8 cellular contexts compared by ENCODE assay signal in the genomic region with DNA sequence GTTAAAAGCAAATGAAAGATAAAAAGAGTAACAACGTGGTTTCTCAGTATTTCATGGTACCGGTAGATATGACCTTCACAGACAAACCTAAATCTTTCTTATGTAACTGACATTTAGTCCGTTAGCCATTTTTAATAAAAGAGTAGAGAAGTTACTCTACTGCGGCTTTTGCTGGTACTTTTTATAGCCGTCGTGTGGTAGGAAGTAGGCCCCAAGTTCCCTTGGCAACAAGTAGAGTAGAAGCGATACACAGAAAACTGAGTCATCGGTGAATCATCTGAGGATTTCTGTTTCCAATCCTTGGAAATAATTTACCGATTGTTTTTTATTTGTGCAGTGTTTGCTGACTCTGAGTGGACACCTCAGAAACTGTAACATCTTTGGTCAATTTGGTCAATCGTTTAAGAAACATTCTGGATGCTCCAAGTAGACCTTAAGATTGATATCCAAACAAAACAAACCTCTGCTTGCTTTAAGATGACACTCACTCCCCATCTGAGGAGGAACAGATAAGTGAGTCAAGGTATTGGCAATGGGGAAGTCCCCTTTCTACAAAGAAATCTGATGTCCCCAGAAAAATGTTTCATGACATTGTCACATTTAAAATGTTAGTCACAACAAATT.
DNase-seq lines count a peak whose midpoint lies in the region; ATAC-seq lines count a peak whose summit lies in the region.

No MANE protein-coding gene starts in this region.

- H3K27me3 Mint-ChIP-seq in immature natural killer cell (ENCODE audit: low read depth in 3 of 3), result peaks cover 0 to 2% (median 2%) of the 10 kb centered on the region in 3 donors

- no peaks in the 10 kb centered on the region for H3K9me3 ChIP-seq in SJSA1 (replicated peaks)

- no peaks in the 10 kb centered on the region for H3K36me3 ChIP-seq in SJSA1

- H3K4me3 ChIP-seq in SJSA1, result no peak overlapping the region

- H3K4me3 Mint-ChIP-seq in immature natural killer cell, result peak overlapping the region; percentile 66 to 82 (median 72)

- peaks cover 31 to 37% of the 10 kb centered on the region in 2 donors for H3K4me1 Mint-ChIP-seq in immature natural killer cell

- H3K27ac ChIP-seq in SJSA1, result peak overlapping the region; percentile 96

- peaks cover 0 to 5% (median 0%) of the 10 kb centered on the region in 6 donors for H3K9me3 Mint-ChIP-seq in immature natural killer cell

- DNase-seq in activated gamma-delta T cell treated with Interleukin-2 at 50 U/mL for 16 hours (peak; percentile 51), activated gamma-delta T cell (lab: John Stamatoyannopoulos, UW) (no peak), SJSA1 (ENCODE audit: low read depth in 1 of 2, low spot score in 2 of 2) (peak; percentile 81 to 91), immature natural killer cell (peak; percentile 69 to 78 (median 75)), NCI-H510A (lab: John Stamatoyannopoulos, UW) (no peak)
- DNase-seq in activated naive CD8-positive, alpha-beta T cell treated with anti-CD3 and anti-CD28 coated beads, Interleukin-2, amount 50 U/mL, for 16 hours (ENCODE audit: low read depth, low spot score), result peak; percentile 15
- DNase-seq in stimulated activated CD4-positive, alpha-beta T cell treated with anti-CD3 and anti-CD28 coated beads, TNF-alpha, amount 100 ng/mL, for 4 hours (ENCODE audit: low read depth in 3 of 3), result peak in 2 of 3 experiments; percentile 37 to 49

- peak; percentile 98 for ATAC-seq in HG03066 (IDR thresholded peaks at IDR 0.05; ENCODE audit: low read depth, unreplicated experiment)

- H3K27ac Mint-ChIP-seq in immature natural killer cell, result peak overlapping the region; percentile 91 to 99 (median 94)

- H3K27me3 ChIP-seq in SJSA1 (replicated peaks), result no peaks in the 10 kb centered on the region

- peaks cover 18% of the 10 kb centered on the region for H3K4me1 ChIP-seq in SJSA1 (replicated peaks)

- H3K36me3 Mint-ChIP-seq in immature natural killer cell, result no peaks in the 10 kb centered on the region

Comparison
In these comparisons a context has a peak if more than half of its experiments do, and no peak if none do; other contexts are left out.
1. DNase-seq: peak in activated gamma-delta T cell treated with Interleukin-2 at 50 U/mL for 16 hours (single experiment), SJSA1 (2 of 2), activated naive CD8-positive, alpha-beta T cell treated with anti-CD3 and anti-CD28 coated beads, Interleukin-2, amount 50 U/mL, for 16 hours (single experiment), immature natural killer cell (3 of 3) and stimulated activated CD4-positive, alpha-beta T cell treated with anti-CD3 and anti-CD28 coated beads, TNF-alpha, amount 100 ng/mL, for 4 hours (2 of 3); none in activated gamma-delta T cell (single experiment) and NCI-H510A (single experiment).